Comparison of ENCODE assay signal across 8 cellular contexts in genomic region chr9:136944519-136945332, GRCh38. TPM values are rescaled to one million over a fixed set of nuclear protein-coding genes. Genes with fewer than 3 reads are reported as not detected.
DNase-seq lines count a peak whose midpoint lies in the region; ATAC-seq lines count a peak whose summit lies in the region.

TSS of gene C8G (plus strand) at chr9:136945243. CDS start at chr9:136945321, 78 bp downstream.
A gene with protein sequence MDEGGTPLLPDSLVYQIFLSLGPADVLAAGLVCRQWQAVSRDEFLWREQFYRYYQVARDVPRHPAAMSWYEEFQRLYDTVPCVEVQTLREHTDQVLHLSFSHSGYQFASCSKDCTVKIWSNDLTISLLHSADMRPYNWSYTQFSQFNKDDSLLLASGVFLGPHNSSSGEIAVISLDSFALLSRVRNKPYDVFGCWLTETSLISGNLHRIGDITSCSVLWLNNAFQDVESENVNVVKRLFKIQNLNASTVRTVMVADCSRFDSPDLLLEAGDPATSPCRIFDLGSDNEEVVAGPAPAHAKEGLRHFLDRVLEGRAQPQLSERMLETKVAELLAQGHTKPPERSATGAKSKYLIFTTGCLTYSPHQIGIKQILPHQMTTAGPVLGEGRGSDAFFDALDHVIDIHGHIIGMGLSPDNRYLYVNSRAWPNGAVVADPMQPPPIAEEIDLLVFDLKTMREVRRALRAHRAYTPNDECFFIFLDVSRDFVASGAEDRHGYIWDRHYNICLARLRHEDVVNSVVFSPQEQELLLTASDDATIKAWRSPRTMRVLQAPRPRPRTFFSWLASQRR (minus strand): TSS chr9:136944738. CDS start chr9:136944083, 655 bp downstream.

- no peaks in the 10 kb centered on the region for H3K9me2 ChIP-seq in Karpas-422 (replicated peaks; ENCODE audit: insufficient read depth, low read length)

- H3K27ac Mint-ChIP-seq in activated T-helper 17 cell treated with anti-CD3 and anti-CD28 coated beads, Interleukin-2, amount 50 U/mL, for 72 hours, result peak within 1 kb of the TSS; percentile 78
- H3K27ac Mint-ChIP-seq in naive thymus-derived CD8-positive, alpha-beta T cell, result peak within 1 kb of the TSS in 9 of 10 donors; percentile 74 to 95 (median 77)
- peak within 1 kb of the TSS; percentile 96 for H3K27ac Mint-ChIP-seq in stimulated activated naive B cell treated with anti-CD40 and anti-IgM and Interleukin-4, amounts not matched to agents 10 μg/mL and 1 μg/mL and 100 μg/mL, for 72 hours

- H3K4me1 Mint-ChIP-seq in activated T-helper 17 cell treated with anti-CD3 and anti-CD28 coated beads, Interleukin-2, amount 50 U/mL, for 72 hours, result no peaks in the 10 kb centered on the region
- H3K4me1 Mint-ChIP-seq in naive thymus-derived CD8-positive, alpha-beta T cell, result peaks cover 5 to 32% (median 14%) of the 10 kb centered on the region in 4 donors
- H3K4me1 Mint-ChIP-seq in stimulated activated naive B cell treated with anti-CD40 and anti-IgM and Interleukin-4, amounts not matched to agents 10 μg/mL and 1 μg/mL and 100 μg/mL, for 72 hours, result peaks cover 6 to 16% of the 10 kb centered on the region in 2 donors

- no peaks in the 10 kb centered on the region for H3K36me3 ChIP-seq in Karpas-422 (ENCODE audit: insufficient read depth, low read length)

- no peak within 1 kb of the TSS for H2AFZ ChIP-seq in Karpas-422 (ENCODE audit: low read length)

- ATAC-seq in GM21825 (IDR thresholded peaks at IDR 0.05; ENCODE audit: unreplicated experiment), result peak; percentile 69
- peak; percentile 82 for ATAC-seq in activated T-helper 17 cell treated with anti-CD3 and anti-CD28 coated beads, Interleukin-2, amount 50 U/mL, for 72 hours (replicated peaks)
- ATAC-seq in naive thymus-derived CD8-positive, alpha-beta T cell, result peak; percentile 77 to 87
- ATAC-seq in stimulated activated naive B cell treated with anti-CD40 and anti-IgM and Interleukin-4, amounts not matched to agents 10 μg/mL and 1 μg/mL and 100 μg/mL, for 72 hours (replicated peaks), result peak; percentile 78 to 85

- peaks cover 12% of the 10 kb centered on the region for H3K79me2 ChIP-seq in Karpas-422 (ENCODE audit: low read length)

- peak within 1 kb of the TSS; percentile 60 for H3K27ac ChIP-seq in Karpas-422 (ENCODE audit: low read length)

- H3K9ac ChIP-seq in Karpas-422 (ENCODE audit: low read length), result peak within 1 kb of the TSS; percentile 95

- DNase-seq in EH (ENCODE audit: low read depth), result peak; percentile 92
- DNase-seq in Karpas-422, result peak; percentile 98
- DNase-seq in RKO (ENCODE audit: low spot score), result peak; percentile 98
- DNase-seq in fibroblast of peridontal ligament (ENCODE audit: extremely low read depth), result peak; percentile 88
- DNase-seq in naive thymus-derived CD8-positive, alpha-beta T cell, result peak; percentile 88 to 96 (median 94)
- DNase-seq in stimulated activated naive B cell treated with anti-CD40 and anti-IgM and Interleukin-4, amounts not matched to agents 10 μg/mL and 1 μg/mL and 100 μg/mL, for 72 hours, result peak; percentile 94

- no peaks in the 10 kb centered on the region for H3K9me3 Mint-ChIP-seq in activated T-helper 17 cell treated with anti-CD3 and anti-CD28 coated beads, Interleukin-2, amount 50 U/mL, for 72 hours
- no peaks in the 10 kb centered on the region for H3K9me3 Mint-ChIP-seq in naive thymus-derived CD8-positive, alpha-beta T cell
- H3K9me3 Mint-ChIP-seq in stimulated activated naive B cell treated with anti-CD40 and anti-IgM and Interleukin-4, amounts not matched to agents 10 μg/mL and 1 μg/mL and 100 μg/mL, for 72 hours, result no peaks in the 10 kb centered on the region

- POLR2A ChIA-PET in naive thymus-derived CD8-positive, alpha-beta T cell (lab: Charles Lee), result interaction anchor here (0.7 to 9.5 kb wide), 20 partner anchors 15 to 406 kb away, joined by 3 to 113 read pairs (median 4); partner anchors contain the start of genes ABCA2, CLIC3, EDF1 and PAXX

- H3K4me3 Mint-ChIP-seq in activated T-helper 17 cell treated with anti-CD3 and anti-CD28 coated beads, Interleukin-2, amount 50 U/mL, for 72 hours, result peak within 1 kb of the TSS; percentile 59
- H3K4me3 Mint-ChIP-seq in naive thymus-derived CD8-positive, alpha-beta T cell, result peak within 1 kb of the TSS; percentile 72 to 92 (median 82)
- peak within 1 kb of the TSS; percentile 81 to 83 for H3K4me3 Mint-ChIP-seq in stimulated activated naive B cell treated with anti-CD40 and anti-IgM and Interleukin-4, amounts not matched to agents 10 μg/mL and 1 μg/mL and 100 μg/mL, for 72 hours

- peak within 1 kb of the TSS; percentile 93 for H3K4me3 ChIP-seq in Karpas-422 (ENCODE audit: low read length)

- H3K36me3 Mint-ChIP-seq in activated T-helper 17 cell treated with anti-CD3 and anti-CD28 coated beads, Interleukin-2, amount 50 U/mL, for 72 hours (ENCODE audit: low read depth), result peaks cover 24% of the 10 kb centered on the region
- H3K36me3 Mint-ChIP-seq in naive thymus-derived CD8-positive, alpha-beta T cell, result peaks cover 0 to 14% (median 0%) of the 10 kb centered on the region in 3 donors
- peaks cover 11 to 17% of the 10 kb centered on the region in 2 donors for H3K36me3 Mint-ChIP-seq in stimulated activated naive B cell treated with anti-CD40 and anti-IgM and Interleukin-4, amounts not matched to agents 10 μg/mL and 1 μg/mL and 100 μg/mL, for 72 hours

- peaks cover 5% of the 10 kb centered on the region; the same call in 1 of the 2 replicates for H4K20me1 ChIP-seq in Karpas-422 (ENCODE audit: insufficient read depth, low read depth, low read length)

- peak within 1 kb of the TSS; percentile 78 for H3K4me2 ChIP-seq in Karpas-422 (ENCODE audit: low read depth, low read length, poor library complexity, severe bottlenecking)

- H3K4me1 ChIP-seq in Karpas-422 (ENCODE audit: low read length), result peaks cover 22% of the 10 kb centered on the region

- no peaks in the 10 kb centered on the region for H3K27me3 ChIP-seq in Karpas-422 (ENCODE audit: low read length)

- no peaks in the 10 kb centered on the region for H3K9me3 ChIP-seq in Karpas-422 (ENCODE audit: low read length)

- no peaks in the 10 kb centered on the region for H3K27me3 Mint-ChIP-seq in activated T-helper 17 cell treated with anti-CD3 and anti-CD28 coated beads, Interleukin-2, amount 50 U/mL, for 72 hours
- no peaks in the 10 kb centered on the region for H3K27me3 Mint-ChIP-seq in naive thymus-derived CD8-positive, alpha-beta T cell
- H3K27me3 Mint-ChIP-seq in stimulated activated naive B cell treated with anti-CD40 and anti-IgM and Interleukin-4, amounts not matched to agents 10 μg/mL and 1 μg/mL and 100 μg/mL, for 72 hours, result no peaks in the 10 kb centered on the region

RNA-seq across cellular contexts. Expression of gene C8G, which starts in this region (rescaled TPM):
- total RNA-seq in Karpas-422 (2014; rRNA removed; shearing (Covaris generic); ENCODE audit: low replicate concordance), result not detected in 2 replicates
- 1 to 10 TPM in 1 of 2 donors, not detected in 1; 3.1 TPM for total RNA-seq in activated T-helper 17 cell treated with anti-CD3 and anti-CD28 coated beads, Interleukin-2, amount 50 U/mL, for 72 hours
- under 1 TPM in 1 of 2 experiments, not detected in 1; 0.99 TPM for total RNA-seq in naive thymus-derived CD8-positive, alpha-beta T cell
- polyA plus RNA-seq in naive thymus-derived CD8-positive, alpha-beta T cell, result 1 to 10 TPM in 1 of 3 donors, not detected in 2; 1.6 TPM

RNA-seq across cellular contexts. Expression of the second gene that starts in this region (rescaled TPM):
- 37.3 and 103 TPM in 2 replicates for total RNA-seq in Karpas-422 (2014; rRNA removed; shearing (Covaris generic); ENCODE audit: low replicate concordance)
- total RNA-seq in activated T-helper 17 cell treated with anti-CD3 and anti-CD28 coated beads, Interleukin-2, amount 50 U/mL, for 72 hours, result 10 to 100 TPM; 91.0 to 99.2 TPM
- 10 to 100 TPM; 93.1 TPM for total RNA-seq in naive thymus-derived CD8-positive, alpha-beta T cell
- 10 to 100 TPM; 62.9 to 92.1 (median 83.7) TPM for polyA plus RNA-seq in naive thymus-derived CD8-positive, alpha-beta T cell

Comparison
In these comparisons a context has a peak if more than half of its experiments do, and no peak if none do; other contexts are left out.
1. Peak in every context shown above with its lines: DNase-seq, ATAC-seq, H3K4me3 ChIP-seq and H3K27ac ChIP-seq.